1 cellular context compared by ENCODE assay signal in the genomic region with DNA sequence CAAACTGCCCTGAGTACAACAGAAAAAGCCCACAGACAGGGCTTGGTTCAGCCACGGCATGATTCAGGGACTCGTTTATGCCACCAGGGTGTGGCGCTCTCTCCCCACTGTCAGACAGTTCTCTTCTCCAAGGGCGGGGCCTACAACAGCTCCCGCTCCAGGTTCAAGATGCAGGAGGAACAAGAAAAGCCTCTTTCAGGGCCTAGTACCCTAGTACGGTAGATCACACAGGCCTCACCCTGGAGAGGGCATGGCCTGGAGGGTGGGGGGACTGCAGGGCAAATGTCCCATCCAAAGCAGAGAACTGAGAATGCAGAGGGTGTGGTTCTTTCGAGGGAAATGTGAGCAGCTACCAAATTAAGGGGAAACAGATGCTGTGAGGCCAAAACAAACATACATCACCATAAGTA.
A peak's percentile ranks its signal among the peaks of the same experiment; 100 is the strongest.
TF ChIP-seq lines count a peak whose summit lies in the region.

No MANE protein-coding gene starts in this region.

TF ChIP-seq in HEK293, 187 proteins besides CTCF, POLR2A, EP300 and RAD21 (continued from another document and continues in another):
- TF ChIP-seq, protein P1, sequence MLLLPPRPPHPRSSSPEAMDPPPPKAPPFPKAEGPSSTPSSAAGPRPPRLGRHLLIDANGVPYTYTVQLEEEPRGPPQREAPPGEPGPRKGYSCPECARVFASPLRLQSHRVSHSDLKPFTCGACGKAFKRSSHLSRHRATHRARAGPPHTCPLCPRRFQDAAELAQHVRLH (tag by site-specific recombination; IDR thresholded peaks at IDR 0.05): no peak
- no peak for TF ChIP-seq ZNF24 (tag by site-specific recombination; IDR thresholded peaks at IDR 0.05)
- TF ChIP-seq ZBTB17 (tag by site-specific recombination; IDR thresholded peaks at IDR 0.05): 0 out of 2 replicates have a peak, but pooled peaks have one; percentile 34
- no peak for TF ChIP-seq ZNF274 (IDR thresholded peaks at IDR 0.05; ENCODE audit: low read length)
- TF ChIP-seq ZNF274 (tag by site-specific recombination; IDR thresholded peaks at IDR 0.05; ENCODE audit: borderline replicate concordance): no peak
- TF ChIP-seq ZNF521 (tag by site-specific recombination; IDR thresholded peaks at IDR 0.05): no peak
- TF ChIP-seq ZNF654 (tag by site-specific recombination; IDR thresholded peaks at IDR 0.05; ENCODE audit: low read depth): peak; percentile 75
- TF ChIP-seq, protein P2, sequence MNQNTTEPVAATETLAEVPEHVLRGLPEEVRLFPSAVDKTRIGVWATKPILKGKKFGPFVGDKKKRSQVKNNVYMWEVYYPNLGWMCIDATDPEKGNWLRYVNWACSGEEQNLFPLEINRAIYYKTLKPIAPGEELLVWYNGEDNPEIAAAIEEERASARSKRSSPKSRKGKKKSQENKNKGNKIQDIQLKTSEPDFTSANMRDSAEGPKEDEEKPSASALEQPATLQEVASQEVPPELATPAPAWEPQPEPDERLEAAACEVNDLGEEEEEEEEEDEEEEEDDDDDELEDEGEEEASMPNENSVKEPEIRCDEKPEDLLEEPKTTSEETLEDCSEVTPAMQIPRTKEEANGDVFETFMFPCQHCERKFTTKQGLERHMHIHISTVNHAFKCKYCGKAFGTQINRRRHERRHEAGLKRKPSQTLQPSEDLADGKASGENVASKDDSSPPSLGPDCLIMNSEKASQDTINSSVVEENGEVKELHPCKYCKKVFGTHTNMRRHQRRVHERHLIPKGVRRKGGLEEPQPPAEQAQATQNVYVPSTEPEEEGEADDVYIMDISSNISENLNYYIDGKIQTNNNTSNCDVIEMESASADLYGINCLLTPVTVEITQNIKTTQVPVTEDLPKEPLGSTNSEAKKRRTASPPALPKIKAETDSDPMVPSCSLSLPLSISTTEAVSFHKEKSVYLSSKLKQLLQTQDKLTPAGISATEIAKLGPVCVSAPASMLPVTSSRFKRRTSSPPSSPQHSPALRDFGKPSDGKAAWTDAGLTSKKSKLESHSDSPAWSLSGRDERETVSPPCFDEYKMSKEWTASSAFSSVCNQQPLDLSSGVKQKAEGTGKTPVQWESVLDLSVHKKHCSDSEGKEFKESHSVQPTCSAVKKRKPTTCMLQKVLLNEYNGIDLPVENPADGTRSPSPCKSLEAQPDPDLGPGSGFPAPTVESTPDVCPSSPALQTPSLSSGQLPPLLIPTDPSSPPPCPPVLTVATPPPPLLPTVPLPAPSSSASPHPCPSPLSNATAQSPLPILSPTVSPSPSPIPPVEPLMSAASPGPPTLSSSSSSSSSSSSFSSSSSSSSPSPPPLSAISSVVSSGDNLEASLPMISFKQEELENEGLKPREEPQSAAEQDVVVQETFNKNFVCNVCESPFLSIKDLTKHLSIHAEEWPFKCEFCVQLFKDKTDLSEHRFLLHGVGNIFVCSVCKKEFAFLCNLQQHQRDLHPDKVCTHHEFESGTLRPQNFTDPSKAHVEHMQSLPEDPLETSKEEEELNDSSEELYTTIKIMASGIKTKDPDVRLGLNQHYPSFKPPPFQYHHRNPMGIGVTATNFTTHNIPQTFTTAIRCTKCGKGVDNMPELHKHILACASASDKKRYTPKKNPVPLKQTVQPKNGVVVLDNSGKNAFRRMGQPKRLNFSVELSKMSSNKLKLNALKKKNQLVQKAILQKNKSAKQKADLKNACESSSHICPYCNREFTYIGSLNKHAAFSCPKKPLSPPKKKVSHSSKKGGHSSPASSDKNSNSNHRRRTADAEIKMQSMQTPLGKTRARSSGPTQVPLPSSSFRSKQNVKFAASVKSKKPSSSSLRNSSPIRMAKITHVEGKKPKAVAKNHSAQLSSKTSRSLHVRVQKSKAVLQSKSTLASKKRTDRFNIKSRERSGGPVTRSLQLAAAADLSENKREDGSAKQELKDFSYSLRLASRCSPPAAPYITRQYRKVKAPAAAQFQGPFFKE (tag by site-specific recombination; IDR thresholded peaks at IDR 0.05; ENCODE audit: borderline replicate concordance): no peak
- no peak for TF ChIP-seq ZFHX2 (tag by site-specific recombination; conservative IDR thresholded peaks at IDR 0.05)
- TF ChIP-seq, protein P3, sequence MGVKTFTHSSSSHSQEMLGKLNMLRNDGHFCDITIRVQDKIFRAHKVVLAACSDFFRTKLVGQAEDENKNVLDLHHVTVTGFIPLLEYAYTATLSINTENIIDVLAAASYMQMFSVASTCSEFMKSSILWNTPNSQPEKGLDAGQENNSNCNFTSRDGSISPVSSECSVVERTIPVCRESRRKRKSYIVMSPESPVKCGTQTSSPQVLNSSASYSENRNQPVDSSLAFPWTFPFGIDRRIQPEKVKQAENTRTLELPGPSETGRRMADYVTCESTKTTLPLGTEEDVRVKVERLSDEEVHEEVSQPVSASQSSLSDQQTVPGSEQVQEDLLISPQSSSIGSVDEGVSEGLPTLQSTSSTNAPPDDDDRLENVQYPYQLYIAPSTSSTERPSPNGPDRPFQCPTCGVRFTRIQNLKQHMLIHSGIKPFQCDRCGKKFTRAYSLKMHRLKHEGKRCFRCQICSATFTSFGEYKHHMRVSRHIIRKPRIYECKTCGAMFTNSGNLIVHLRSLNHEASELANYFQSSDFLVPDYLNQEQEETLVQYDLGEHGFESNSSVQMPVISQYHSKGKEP (tag by site-specific recombination; IDR thresholded peaks at IDR 0.05): no peak
- no peak for TF ChIP-seq ZNF404 (tag by site-specific recombination; IDR thresholded peaks at IDR 0.05)
- TF ChIP-seq, protein P4, sequence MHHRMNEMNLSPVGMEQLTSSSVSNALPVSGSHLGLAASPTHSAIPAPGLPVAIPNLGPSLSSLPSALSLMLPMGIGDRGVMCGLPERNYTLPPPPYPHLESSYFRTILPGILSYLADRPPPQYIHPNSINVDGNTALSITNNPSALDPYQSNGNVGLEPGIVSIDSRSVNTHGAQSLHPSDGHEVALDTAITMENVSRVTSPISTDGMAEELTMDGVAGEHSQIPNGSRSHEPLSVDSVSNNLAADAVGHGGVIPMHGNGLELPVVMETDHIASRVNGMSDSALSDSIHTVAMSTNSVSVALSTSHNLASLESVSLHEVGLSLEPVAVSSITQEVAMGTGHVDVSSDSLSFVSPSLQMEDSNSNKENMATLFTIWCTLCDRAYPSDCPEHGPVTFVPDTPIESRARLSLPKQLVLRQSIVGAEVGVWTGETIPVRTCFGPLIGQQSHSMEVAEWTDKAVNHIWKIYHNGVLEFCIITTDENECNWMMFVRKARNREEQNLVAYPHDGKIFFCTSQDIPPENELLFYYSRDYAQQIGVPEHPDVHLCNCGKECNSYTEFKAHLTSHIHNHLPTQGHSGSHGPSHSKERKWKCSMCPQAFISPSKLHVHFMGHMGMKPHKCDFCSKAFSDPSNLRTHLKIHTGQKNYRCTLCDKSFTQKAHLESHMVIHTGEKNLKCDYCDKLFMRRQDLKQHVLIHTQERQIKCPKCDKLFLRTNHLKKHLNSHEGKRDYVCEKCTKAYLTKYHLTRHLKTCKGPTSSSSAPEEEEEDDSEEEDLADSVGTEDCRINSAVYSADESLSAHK (tag by site-specific recombination; IDR thresholded peaks at IDR 0.05): no peak
- TF ChIP-seq ZBTB1 (tag by site-specific recombination; IDR thresholded peaks at IDR 0.05): no peak
- no peak for TF ChIP-seq RBAK (tag by site-specific recombination; IDR thresholded peaks at IDR 0.05)
- no peak for TF ChIP-seq KLF7 (tag by site-specific recombination; IDR thresholded peaks at IDR 0.05; ENCODE audit: borderline replicate concordance)
- TF ChIP-seq, protein P5, sequence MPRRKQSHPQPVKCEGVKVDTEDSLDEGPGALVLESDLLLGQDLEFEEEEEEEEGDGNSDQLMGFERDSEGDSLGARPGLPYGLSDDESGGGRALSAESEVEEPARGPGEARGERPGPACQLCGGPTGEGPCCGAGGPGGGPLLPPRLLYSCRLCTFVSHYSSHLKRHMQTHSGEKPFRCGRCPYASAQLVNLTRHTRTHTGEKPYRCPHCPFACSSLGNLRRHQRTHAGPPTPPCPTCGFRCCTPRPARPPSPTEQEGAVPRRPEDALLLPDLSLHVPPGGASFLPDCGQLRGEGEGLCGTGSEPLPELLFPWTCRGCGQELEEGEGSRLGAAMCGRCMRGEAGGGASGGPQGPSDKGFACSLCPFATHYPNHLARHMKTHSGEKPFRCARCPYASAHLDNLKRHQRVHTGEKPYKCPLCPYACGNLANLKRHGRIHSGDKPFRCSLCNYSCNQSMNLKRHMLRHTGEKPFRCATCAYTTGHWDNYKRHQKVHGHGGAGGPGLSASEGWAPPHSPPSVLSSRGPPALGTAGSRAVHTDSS (tag by site-specific recombination; IDR thresholded peaks at IDR 0.05): no peak
- no peak for TF ChIP-seq EGR2 (tag by site-specific recombination; IDR thresholded peaks at IDR 0.05; ENCODE audit: low read depth)
- peak; percentile 50 for TF ChIP-seq OSR2 (tag by site-specific recombination; IDR thresholded peaks at IDR 0.05)
- TF ChIP-seq, protein P6, sequence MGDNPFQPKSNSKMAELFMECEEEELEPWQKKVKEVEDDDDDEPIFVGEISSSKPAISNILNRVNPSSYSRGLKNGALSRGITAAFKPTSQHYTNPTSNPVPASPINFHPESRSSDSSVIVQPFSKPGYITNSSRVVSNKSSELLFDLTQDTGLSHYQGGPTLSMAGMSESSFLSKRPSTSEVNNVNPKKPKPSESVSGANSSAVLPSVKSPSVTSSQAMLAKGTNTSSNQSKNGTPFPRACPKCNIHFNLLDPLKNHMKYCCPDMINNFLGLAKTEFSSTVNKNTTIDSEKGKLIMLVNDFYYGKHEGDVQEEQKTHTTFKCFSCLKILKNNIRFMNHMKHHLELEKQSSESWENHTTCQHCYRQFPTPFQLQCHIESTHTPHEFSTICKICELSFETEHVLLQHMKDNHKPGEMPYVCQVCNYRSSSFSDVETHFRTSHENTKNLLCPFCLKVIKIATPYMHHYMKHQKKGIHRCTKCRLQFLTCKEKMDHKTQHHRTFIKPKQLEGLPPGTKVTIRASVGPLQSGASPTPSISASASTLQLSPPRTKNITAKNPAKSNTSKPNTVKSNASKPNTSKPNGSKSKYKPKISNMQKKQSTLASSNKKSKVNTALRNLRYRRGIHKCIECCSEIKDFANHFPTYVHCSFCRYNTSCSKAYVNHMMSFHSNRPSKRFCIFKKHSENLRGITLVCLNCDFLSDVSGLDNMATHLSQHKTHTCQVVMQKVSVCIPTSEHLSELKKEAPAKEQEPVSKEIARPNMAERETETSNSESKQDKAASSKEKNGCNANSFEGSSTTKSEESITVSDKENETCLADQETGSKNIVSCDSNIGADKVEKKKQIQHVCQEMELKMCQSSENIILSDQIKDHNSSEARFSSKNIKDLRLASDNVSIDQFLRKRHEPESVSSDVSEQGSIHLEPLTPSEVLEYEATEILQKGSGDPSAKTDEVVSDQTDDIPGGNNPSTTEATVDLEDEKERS (tag by site-specific recombination; IDR thresholded peaks at IDR 0.05): no peak
- no peak for TF ChIP-seq ZNF223 (tag by site-specific recombination; IDR thresholded peaks at IDR 0.05)
- TF ChIP-seq, protein P7, sequence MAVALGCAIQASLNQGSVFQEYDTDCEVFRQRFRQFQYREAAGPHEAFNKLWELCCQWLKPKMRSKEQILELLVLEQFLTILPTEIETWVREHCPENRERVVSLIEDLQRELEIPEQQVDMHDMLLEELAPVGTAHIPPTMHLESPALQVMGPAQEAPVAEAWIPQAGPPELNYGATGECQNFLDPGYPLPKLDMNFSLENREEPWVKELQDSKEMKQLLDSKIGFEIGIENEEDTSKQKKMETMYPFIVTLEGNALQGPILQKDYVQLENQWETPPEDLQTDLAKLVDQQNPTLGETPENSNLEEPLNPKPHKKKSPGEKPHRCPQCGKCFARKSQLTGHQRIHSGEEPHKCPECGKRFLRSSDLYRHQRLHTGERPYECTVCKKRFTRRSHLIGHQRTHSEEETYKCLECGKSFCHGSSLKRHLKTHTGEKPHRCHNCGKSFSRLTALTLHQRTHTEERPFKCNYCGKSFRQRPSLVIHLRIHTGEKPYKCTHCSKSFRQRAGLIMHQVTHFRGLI (tag by site-specific recombination; IDR thresholded peaks at IDR 0.05): no peak
- TF ChIP-seq WT1 (tag by site-specific recombination; IDR thresholded peaks at IDR 0.05): no peak
- no peak for TF ChIP-seq ZNF214 (tag by site-specific recombination; IDR thresholded peaks at IDR 0.05; ENCODE audit: borderline replicate concordance)
- no peak for TF ChIP-seq ZXDB (tag by site-specific recombination; IDR thresholded peaks at IDR 0.05)
- TF ChIP-seq ZNF248 (tag by site-specific recombination; IDR thresholded peaks at IDR 0.05): no peak
- no peak for TF ChIP-seq ZFP69B (tag by site-specific recombination; IDR thresholded peaks at IDR 0.05)
- TF ChIP-seq, protein P8, sequence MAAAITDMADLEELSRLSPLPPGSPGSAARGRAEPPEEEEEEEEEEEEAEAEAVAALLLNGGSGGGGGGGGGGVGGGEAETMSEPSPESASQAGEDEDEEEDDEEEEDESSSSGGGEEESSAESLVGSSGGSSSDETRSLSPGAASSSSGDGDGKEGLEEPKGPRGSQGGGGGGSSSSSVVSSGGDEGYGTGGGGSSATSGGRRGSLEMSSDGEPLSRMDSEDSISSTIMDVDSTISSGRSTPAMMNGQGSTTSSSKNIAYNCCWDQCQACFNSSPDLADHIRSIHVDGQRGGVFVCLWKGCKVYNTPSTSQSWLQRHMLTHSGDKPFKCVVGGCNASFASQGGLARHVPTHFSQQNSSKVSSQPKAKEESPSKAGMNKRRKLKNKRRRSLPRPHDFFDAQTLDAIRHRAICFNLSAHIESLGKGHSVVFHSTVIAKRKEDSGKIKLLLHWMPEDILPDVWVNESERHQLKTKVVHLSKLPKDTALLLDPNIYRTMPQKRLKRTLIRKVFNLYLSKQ (tag by site-specific recombination; IDR thresholded peaks at IDR 0.05; ENCODE audit: borderline replicate concordance): no peak
- no peak for TF ChIP-seq ZNF239 (tag by site-specific recombination; IDR thresholded peaks at IDR 0.05)
- TF ChIP-seq SP3 (tag by site-specific recombination; IDR thresholded peaks at IDR 0.05): no peak
- no peak for TF ChIP-seq ZNF549 (tag by site-specific recombination; IDR thresholded peaks at IDR 0.05)
- TF ChIP-seq TCF7L2 (IDR thresholded peaks at IDR 0.05; ENCODE audit: borderline replicate concordance, low read depth, low read length): no peak
- TF ChIP-seq ZNF660 (tag by site-specific recombination; IDR thresholded peaks at IDR 0.05): no peak
- TF ChIP-seq YY1 (tag by site-specific recombination; IDR thresholded peaks at IDR 0.05): no peak
- TF ChIP-seq, protein P9, sequence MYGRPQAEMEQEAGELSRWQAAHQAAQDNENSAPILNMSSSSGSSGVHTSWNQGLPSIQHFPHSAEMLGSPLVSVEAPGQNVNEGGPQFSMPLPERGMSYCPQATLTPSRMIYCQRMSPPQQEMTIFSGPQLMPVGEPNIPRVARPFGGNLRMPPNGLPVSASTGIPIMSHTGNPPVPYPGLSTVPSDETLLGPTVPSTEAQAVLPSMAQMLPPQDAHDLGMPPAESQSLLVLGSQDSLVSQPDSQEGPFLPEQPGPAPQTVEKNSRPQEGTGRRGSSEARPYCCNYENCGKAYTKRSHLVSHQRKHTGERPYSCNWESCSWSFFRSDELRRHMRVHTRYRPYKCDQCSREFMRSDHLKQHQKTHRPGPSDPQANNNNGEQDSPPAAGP (tag by site-specific recombination; IDR thresholded peaks at IDR 0.05): no peak
- TF ChIP-seq ZNF184 (tag by site-specific recombination; IDR thresholded peaks at IDR 0.05): no peak
- TF ChIP-seq BCL11A (tag by site-specific recombination; IDR thresholded peaks at IDR 0.05; ENCODE audit: low read depth): no peak
- peak; percentile 19; the same call in 1 of the 2 replicates for TF ChIP-seq ZNF629 (tag by site-specific recombination; IDR thresholded peaks at IDR 0.05)
- TF ChIP-seq ZNF366 (tag by site-specific recombination; conservative IDR thresholded peaks at IDR 0.05): no peak
- no peak for TF ChIP-seq ZNF785 (tag by site-specific recombination; IDR thresholded peaks at IDR 0.05)
- TF ChIP-seq ZNF391 (tag by site-specific recombination; IDR thresholded peaks at IDR 0.05; ENCODE audit: borderline replicate concordance, low read depth): no peak
